Comparison of ENCODE assay signal across 11 cellular contexts in genomic region chr14:90193925-90194324, GRCh38.
DNase-seq lines count a peak whose midpoint lies in the region; ATAC-seq and TF ChIP-seq lines count a peak whose summit lies in the region.
"Had no signal": no experiment of that assay in that cellular context is flagged by ENCODE, and none has a peak within 500 bp of the region (broad histone marks: within the 10 kb centered on the region; RNA-seq: fewer than 3 reads in every experiment).

No MANE protein-coding gene starts in this region.

- peaks cover 46% of the 10 kb centered on the region for H3K27me3 Mint-ChIP-seq in nephron progenitor cell (ENCODE audit: low read depth, poor library complexity)

- no peaks in the 10 kb centered on the region for H3K36me3 Mint-ChIP-seq in nephron progenitor cell (ENCODE audit: low read depth)
- H3K36me3 Mint-ChIP-seq: CD4-positive, CD25-positive, alpha-beta regulatory T cell had no signal

- peaks cover 5% of the 10 kb centered on the region for H3K4me1 Mint-ChIP-seq in nephron progenitor cell
- H3K4me1 Mint-ChIP-seq: CD4-positive, CD25-positive, alpha-beta regulatory T cell had no signal

- no peak overlapping the region for H3K4me3 ChIP-seq in WI38 (ENCODE audit: low read depth, low read length)
- H3K4me3 ChIP-seq: skin epidermis had no signal

- ATAC-seq in GM19452 (IDR thresholded peaks at IDR 0.05; ENCODE audit: unreplicated experiment) (no peak), GM21528 (IDR thresholded peaks at IDR 0.05; ENCODE audit: low FRiP score, unreplicated experiment) (no peak)

- peak; percentile 28 for DNase-seq in activated CD4-positive, alpha-beta T cell treated with anti-CD3 and anti-CD28 coated beads for 48 hours
- no peak for DNase-seq in activated CD4-positive, alpha-beta T cell treated with anti-CD3 and anti-CD28 coated beads, Interleukin-2, amount 50 U/mL, for 4 hours
- DNase-seq in GM20000 (ENCODE audit: low spot score) (no peak), nephron progenitor cell (peak; percentile 11), cortex of kidney (lab: John Stamatoyannopoulos, UW) (no peak)
- DNase-seq: substantia nigra had no signal

- H3K27ac Mint-ChIP-seq in nephron progenitor cell: no peak overlapping the region
- H3K27ac Mint-ChIP-seq: CD4-positive, CD25-positive, alpha-beta regulatory T cell had no signal

- H3K4me3 Mint-ChIP-seq in nephron progenitor cell: no peak overlapping the region
- H3K4me3 Mint-ChIP-seq: CD4-positive, CD25-positive, alpha-beta regulatory T cell had no signal

- H3K9me3 Mint-ChIP-seq in nephron progenitor cell: peaks cover 3% of the 10 kb centered on the region

- TF ChIP-seq CTCF in GM20000 (IDR thresholded peaks at IDR 0.05; ENCODE audit: extremely low read depth, missing control alignments): peak; percentile 18
- TF ChIP-seq CTCF in WI38 (IDR thresholded peaks at IDR 0.05; ENCODE audit: low read depth, low read length): peak; percentile 24
- TF ChIP-seq CTCF in nephron progenitor cell (IDR thresholded peaks at IDR 0.05): no peak

Comparison
In these comparisons a context has a peak if more than half of its experiments do, and no peak if none do; other contexts are left out.
1. DNase-seq: peak in activated CD4-positive, alpha-beta T cell treated with anti-CD3 and anti-CD28 coated beads for 48 hours (single experiment) and nephron progenitor cell (single experiment); none in activated CD4-positive, alpha-beta T cell treated with anti-CD3 and anti-CD28 coated beads, Interleukin-2, amount 50 U/mL, for 4 hours (0 of 2), GM20000 (single experiment) and cortex of kidney (single experiment).